15 cellular contexts compared by ENCODE assay signal in genomic region chr1:201711101-201711597, GRCh38.
DNase-seq lines count a peak whose midpoint lies in the region; ATAC-seq and TF ChIP-seq lines count a peak whose summit lies in the region.
"Had no signal": no experiment of that assay in that cellular context is flagged by ENCODE, and none has a peak within 500 bp of the region (broad histone marks: within the 10 kb centered on the region; RNA-seq: fewer than 3 reads in every experiment).

No MANE protein-coding gene starts in this region.

- no peak overlapping the region for H3K4me3 Mint-ChIP-seq in mesothelial cell of epicardium
- H3K4me3 Mint-ChIP-seq: activated naive CD4-positive, alpha-beta T cell treated with anti-CD3 and anti-CD28 coated beads, Interleukin-2, amount 10 ng/mL, durations not matched to agents 7 days and 5 days had no signal

- no peak for TF ChIP-seq CTCF in mesothelial cell of epicardium (IDR thresholded peaks at IDR 0.05; ENCODE audit: unreplicated experiment)

- peak overlapping the region; percentile 32 for H3K27ac ChIP-seq in caudate nucleus (ENCODE audit: low read depth, low read length)

- DNase-seq in LHCN-M2 (ENCODE audit: low read depth) = peak; percentile 76
- DNase-seq in caudate nucleus (lab: John Stamatoyannopoulos, UW) = peak in 3 of 61 donors; percentile 29 to 35 (median 29)
- DNase-seq in mesothelial cell of epicardium (ENCODE audit: low spot score in 2 of 2, unreplicated experiment in 2 of 2) = no peak
- peak; percentile 50 for DNase-seq in superior temporal gyrus (ENCODE audit: extremely low spot score)
- no peak for DNase-seq in NCI-H510A treated with DMSO at 0.1 percent for 48 hours (lab: John Stamatoyannopoulos, UW)
- no peak for DNase-seq in NCI-H1694 treated with DMSO at 0.1 percent for 48 hours (lab: John Stamatoyannopoulos, UW)
- no peak for DNase-seq in SKM-1 treated with dmso at 0.1 percent for 144 hours (lab: John Stamatoyannopoulos, UW; ENCODE audit: unreplicated experiment)
- DNase-seq: activated CD4-positive, alpha-beta T cell treated with anti-CD3 and anti-CD28 coated beads, Interleukin-2, amount 50 U/mL, for 48 hours; activated naive CD4-positive, alpha-beta T cell treated with anti-CD3 and anti-CD28 coated beads, Interleukin-2, amount 10 ng/mL, durations not matched to agents 7 days and 5 days; Calu3; effector CD8-positive, alpha-beta T cell; MV-4-11; NCI-H82; stimulated activated CD4-positive, alpha-beta T cell treated with anti-CD3 and anti-CD28 coated beads, Interleukin-2, amount 100 ng/mL, for 48 hours had no signal

- no peaks in the 10 kb centered on the region for H3K27me3 Mint-ChIP-seq in mesothelial cell of epicardium (ENCODE audit: low read depth)

- no peaks in the 10 kb centered on the region for H3K9me3 Mint-ChIP-seq in mesothelial cell of epicardium
- H3K9me3 Mint-ChIP-seq: activated naive CD4-positive, alpha-beta T cell treated with anti-CD3 and anti-CD28 coated beads, Interleukin-2, amount 10 ng/mL, durations not matched to agents 7 days and 5 days had no signal

- H3K27ac Mint-ChIP-seq in mesothelial cell of epicardium = peak overlapping the region; percentile 25
- H3K27ac Mint-ChIP-seq: activated naive CD4-positive, alpha-beta T cell treated with anti-CD3 and anti-CD28 coated beads, Interleukin-2, amount 10 ng/mL, durations not matched to agents 7 days and 5 days had no signal

- H3K4me1 Mint-ChIP-seq in mesothelial cell of epicardium = peaks cover 13% of the 10 kb centered on the region
- H3K4me1 Mint-ChIP-seq: activated naive CD4-positive, alpha-beta T cell treated with anti-CD3 and anti-CD28 coated beads, Interleukin-2, amount 10 ng/mL, durations not matched to agents 7 days and 5 days had no signal

- no peak for ATAC-seq in HG03175 (IDR thresholded peaks at IDR 0.05; ENCODE audit: unreplicated experiment)

- peaks cover 3% of the 10 kb centered on the region for H3K36me3 Mint-ChIP-seq in mesothelial cell of epicardium
- H3K36me3 Mint-ChIP-seq: activated naive CD4-positive, alpha-beta T cell treated with anti-CD3 and anti-CD28 coated beads, Interleukin-2, amount 10 ng/mL, durations not matched to agents 7 days and 5 days had no signal

Comparison
In these comparisons a context has a peak if more than half of its experiments do, and no peak if none do; other contexts are left out.
1. DNase-seq: peak in LHCN-M2 (single experiment) and superior temporal gyrus (single experiment); none in mesothelial cell of epicardium (0 of 2), NCI-H510A treated with DMSO at 0.1 percent for 48 hours (single experiment), NCI-H1694 treated with DMSO at 0.1 percent for 48 hours (single experiment) and SKM-1 treated with dmso at 0.1 percent for 144 hours (single experiment).